Comparison of ENCODE assay signal across 8 cellular contexts in genomic region chr12:47715393-47715876, GRCh38. TPM values are rescaled to one million over a fixed set of nuclear protein-coding genes. Genes with fewer than 3 reads are reported as not detected.
A peak's percentile ranks its signal among the peaks of the same experiment; 100 is the strongest.
DNase-seq lines count a peak whose midpoint lies in the region; ATAC-seq, FAIRE-seq and TF ChIP-seq lines count a peak whose summit lies in the region.

No MANE protein-coding gene starts in this region.

- FAIRE-seq in GM18507 (lab: Jason Lieb, UNC): peak; percentile 88
- FAIRE-seq in HepG2 (lab: Jason Lieb, UNC): peak; percentile 88

- TF ChIP-seq CTCF in 22Rv1 (IDR thresholded peaks at IDR 0.05) (peak; percentile 96), choroid plexus epithelial cell (conservative IDR thresholded peaks at IDR 0.05; ENCODE audit: low read depth, low read length) (peak; percentile 82), HepG2 (CRISPR knock-in tag; IDR thresholded peaks at IDR 0.05) (peak; percentile 87)

- H3K4me1 ChIP-seq in HepG2 (ENCODE audit: insufficient read depth, low read length): peaks cover 12% of the 10 kb centered on the region

- TF ChIP-seq POLR2A in HepG2 (IDR thresholded peaks at IDR 0.05; ENCODE audit: insufficient read depth in 1 of 2, low read depth in 2 of 2, low read length in 2 of 2): no peak

- ATAC-seq in HG03280 (IDR thresholded peaks at IDR 0.05; ENCODE audit: unreplicated experiment) (peak; percentile 81), HepG2 (peak; percentile 75)

- no peak overlapping the region for H3K9ac ChIP-seq in HepG2 (ENCODE audit: insufficient read depth, low read depth, low read length)

- no peaks in the 10 kb centered on the region for H3K9me3 ChIP-seq in HepG2 (ENCODE audit: low read length)

- no peak overlapping the region for H2AFZ ChIP-seq in HepG2 (ENCODE audit: low read length)

- no peak overlapping the region for H3K4me2 ChIP-seq in HepG2 (ENCODE audit: low read depth, low read length)

- DNase-seq in GM18507 (ENCODE audit: extremely low spot score, insufficient read length, low read depth): peak; percentile 53
- peak; percentile 5 for DNase-seq in NCI-H345 treated with DMSO at 0.1 percent for 48 hours (lab: John Stamatoyannopoulos, UW; ENCODE audit: unreplicated experiment)
- peak; percentile 70 for DNase-seq in activated CD4-positive, alpha-beta T cell treated with anti-CD3 and anti-CD28 coated beads for 1 hour
- peak; percentile 78 for DNase-seq in choroid plexus epithelial cell (ENCODE audit: low read depth)
- DNase-seq in HepG2 (ENCODE audit: low spot score): peak; percentile 76
- DNase-seq in stimulated activated CD4-positive, alpha-beta T cell treated with anti-CD3 and anti-CD28 coated beads, Interleukin-4, amount 100 ng/mL, for 4 hours: peak; percentile 71 to 72

- TF ChIP-seq RAD21 in HepG2 (CRISPR knock-in tag; IDR thresholded peaks at IDR 0.05): peak; percentile 62

- H3K27me3 ChIP-seq in HepG2 (ENCODE audit: control insufficient read depth in 1 of 2, insufficient read depth in 2 of 2, low read length in 2 of 2): no peaks in the 10 kb centered on the region; a peak in 1 of 5 replicates

- H3K4me3 ChIP-seq in choroid plexus epithelial cell (ENCODE audit: low read depth, low read length): peak overlapping the region; percentile 32
- H3K4me3 ChIP-seq in HepG2 (replicated peaks in 1 of 3; ENCODE audit: insufficient read depth in 1 of 3, low read depth in 2 of 3, low read length in 3 of 3): no peak overlapping the region

- intact Hi-C loops in HepG2 (cut with micrococcal nuclease; ENCODE audit: unreplicated experiment): loop anchor here (1.0 kb wide), 2 partner anchors 64 to 123 kb away; no protein-coding TSS in a partner anchor

- CTCF ChIA-PET in HepG2 (lab: Yijun Ruan, JAX; ENCODE audit: low intra/inter-chr PET ratio, low total read pairs): interaction anchor here (1.2 to 3.9 kb wide), 7 partner anchors 27 to 122 kb away, joined by 3 to 56 read pairs (median 5); no protein-coding TSS in a partner anchor

- in situ Hi-C loops in HepG2 (cut with HindIII; ENCODE audit: extremely low pct_ligation_motif_present, low pct_unique_long_range_greater_than_20kb): loop anchor here (5.0 kb wide), 1 partner anchor 122 kb away; no protein-coding TSS in a partner anchor

- H3K36me3 ChIP-seq in HepG2 (replicated peaks in 1 of 2; ENCODE audit: control insufficient read depth in 1 of 2, insufficient read depth in 2 of 2, low read length in 2 of 2): no peaks in the 10 kb centered on the region

- no peaks in the 10 kb centered on the region for H4K20me1 ChIP-seq in HepG2 (ENCODE audit: insufficient read depth, low read length)

- H3K27ac ChIP-seq in 22Rv1 (peak overlapping the region; percentile 65), HepG2 (ENCODE audit: extremely low read length, insufficient read depth, low read length) (no peak overlapping the region)

- BruUV-seq in HepG2 (replicated peaks; lab: Mats Ljungman, UMichigan): no TSS peak

- H3K79me2 ChIP-seq in HepG2 (ENCODE audit: insufficient read depth, low read length): no peaks in the 10 kb centered on the region

- TF ChIP-seq EP300 in HepG2 (IDR thresholded peaks at IDR 0.05; ENCODE audit: low read depth in 2 of 2, low read length in 2 of 2) (no peak), HepG2 (CRISPR knock-in tag; IDR thresholded peaks at IDR 0.05; ENCODE audit: borderline replicate concordance) (no peak)

- POLR2A ChIA-PET in HepG2 (lab: Yijun Ruan, JAX): no interaction called here

- 13% methylated on average over 8 of the region's 10 CpGs for WGBS in HepG2 (ENCODE audit: low lambda C conversion rate)

RNA-seq across cellular contexts. Expression of gene RPAP3, which starts 9.6 kb away (rescaled TPM):
- total RNA-seq in HepG2 (2016; rRNA removed; fragmentation: Illumina TruSeq; extraction: Trizol): 32.8 and 54.2 TPM in 2 replicates
- 1.8 and 2.4 TPM in 2 replicates for total RNA-seq in HepG2 (2016; cell fraction: cytosol; rRNA removed; fragmentation: Illumina TruSeq; extraction: Trizol; ENCODE audit: low read depth)
- total RNA-seq in HepG2 (2016; cell fraction: insoluble cytoplasmic fraction; rRNA removed; fragmentation: Illumina TruSeq; extraction: Trizol): 32.6 and 56.0 TPM in 2 replicates
- total RNA-seq in HepG2 (2016; cell fraction: membrane; rRNA removed; fragmentation: Illumina TruSeq; extraction: Trizol): 6.0 and 7.0 TPM in 2 replicates
- total RNA-seq in HepG2 (2016; cell fraction: nucleus; rRNA removed; fragmentation: Illumina TruSeq; extraction: Trizol): 20.5 and 22.8 TPM in 2 replicates
- 6.0 and 8.8 TPM in 2 replicates for polyA plus RNA-seq in HepG2 (2011; rRNA removed)
- polyA plus RNA-seq in HepG2 (2011; cell fraction: cytosol; rRNA removed): 2.6 and 4.0 TPM in 2 replicates
- polyA plus RNA-seq in HepG2 (2011; cell fraction: nucleus; rRNA removed): 2.1 and 4.0 TPM in 2 replicates
- 12.7 and 13.8 TPM in 2 replicates for polyA plus RNA-seq in HepG2 (2012)
- 1.9 and 2.4 TPM in 2 replicates for polyA plus RNA-seq in HepG2 (2016; cell fraction: cytosol; fragmentation: Illumina TruSeq; extraction: Trizol; ENCODE audit: low read depth)
- 54.9 and 56.4 TPM in 2 replicates for polyA plus RNA-seq in HepG2 (2016; cell fraction: insoluble cytoplasmic fraction; fragmentation: Illumina TruSeq; extraction: Trizol; ENCODE audit: low read depth)
- polyA plus RNA-seq in HepG2 (2016; cell fraction: membrane; fragmentation: Illumina TruSeq; extraction: Trizol; ENCODE audit: low read depth): 4.1 and 4.9 TPM in 2 replicates
- 28.1 and 29.6 TPM in 2 replicates for polyA plus RNA-seq in HepG2 (2016; cell fraction: nucleus; fragmentation: Illumina TruSeq; extraction: Trizol; ENCODE audit: insufficient read depth, low read depth)
- polyA minus RNA-seq in HepG2 (2011; rRNA and poly(A)+ RNA removed; ENCODE audit: low replicate concordance): 1.6 and 3.1 TPM in 2 replicates
- polyA minus RNA-seq in HepG2 (2011; cell fraction: cytosol; rRNA and poly(A)+ RNA removed): 6.3 and 6.5 TPM in 2 replicates
- polyA minus RNA-seq in HepG2 (2011; cell fraction: nucleus; rRNA and poly(A)+ RNA removed): 25.4 and 29.5 TPM in 2 replicates

RNA-seq across cellular contexts. Expression of gene ENDOU, which starts 9.9 kb away (rescaled TPM):
- not detected in 2 replicates for total RNA-seq in HepG2 (2016; rRNA removed; fragmentation: Illumina TruSeq; extraction: Trizol)
- not detected in 2 replicates for total RNA-seq in HepG2 (2016; cell fraction: cytosol; rRNA removed; fragmentation: Illumina TruSeq; extraction: Trizol; ENCODE audit: low read depth)
- not detected in 2 replicates for total RNA-seq in HepG2 (2016; cell fraction: insoluble cytoplasmic fraction; rRNA removed; fragmentation: Illumina TruSeq; extraction: Trizol)
- not detected in 2 replicates for total RNA-seq in HepG2 (2016; cell fraction: membrane; rRNA removed; fragmentation: Illumina TruSeq; extraction: Trizol)
- total RNA-seq in HepG2 (2016; cell fraction: nucleus; rRNA removed; fragmentation: Illumina TruSeq; extraction: Trizol): not detected in 2 replicates
- polyA plus RNA-seq in HepG2 (2011; rRNA removed): not detected in 2 replicates
- not detected in 2 replicates for polyA plus RNA-seq in HepG2 (2011; cell fraction: cytosol; rRNA removed)
- not detected in 2 replicates for polyA plus RNA-seq in HepG2 (2011; cell fraction: nucleus; rRNA removed)
- not detected in 2 replicates for polyA plus RNA-seq in HepG2 (2012)
- polyA plus RNA-seq in HepG2 (2016; cell fraction: cytosol; fragmentation: Illumina TruSeq; extraction: Trizol; ENCODE audit: low read depth): not detected in 2 replicates
- not detected in 2 replicates for polyA plus RNA-seq in HepG2 (2016; cell fraction: insoluble cytoplasmic fraction; fragmentation: Illumina TruSeq; extraction: Trizol; ENCODE audit: low read depth)
- polyA plus RNA-seq in HepG2 (2016; cell fraction: membrane; fragmentation: Illumina TruSeq; extraction: Trizol; ENCODE audit: low read depth): not detected in 2 replicates
- not detected in 2 replicates for polyA plus RNA-seq in HepG2 (2016; cell fraction: nucleus; fragmentation: Illumina TruSeq; extraction: Trizol; ENCODE audit: insufficient read depth, low read depth)
- polyA minus RNA-seq in HepG2 (2011; rRNA and poly(A)+ RNA removed; ENCODE audit: low replicate concordance): not detected in 2 replicates
- not detected in 2 replicates for polyA minus RNA-seq in HepG2 (2011; cell fraction: cytosol; rRNA and poly(A)+ RNA removed)
- polyA minus RNA-seq in HepG2 (2011; cell fraction: nucleus; rRNA and poly(A)+ RNA removed): not detected in 2 replicates

RNA-seq across cellular contexts. Expression of gene RAPGEF3, which starts 43.2 kb away (rescaled TPM):
- 0.07 TPM in 1 of 2 replicates, not detected in the other for total RNA-seq in HepG2 (2016; rRNA removed; fragmentation: Illumina TruSeq; extraction: Trizol)
- not detected in 2 replicates for total RNA-seq in HepG2 (2016; cell fraction: cytosol; rRNA removed; fragmentation: Illumina TruSeq; extraction: Trizol; ENCODE audit: low read depth)
- 0.09 TPM in 1 of 2 replicates, not detected in the other for total RNA-seq in HepG2 (2016; cell fraction: insoluble cytoplasmic fraction; rRNA removed; fragmentation: Illumina TruSeq; extraction: Trizol)
- total RNA-seq in HepG2 (2016; cell fraction: membrane; rRNA removed; fragmentation: Illumina TruSeq; extraction: Trizol): 0.03 TPM in 1 of 2 replicates, not detected in the other
- total RNA-seq in HepG2 (2016; cell fraction: nucleus; rRNA removed; fragmentation: Illumina TruSeq; extraction: Trizol): 0.40 TPM in 1 of 2 replicates, not detected in the other
- 0.07 and 0.37 TPM in 2 replicates for polyA plus RNA-seq in HepG2 (2011; rRNA removed)
- polyA plus RNA-seq in HepG2 (2011; cell fraction: cytosol; rRNA removed): 0.05 and 0.13 TPM in 2 replicates
- polyA plus RNA-seq in HepG2 (2011; cell fraction: nucleus; rRNA removed): 0.56 and 0.95 TPM in 2 replicates
- 0.11 and 0.16 TPM in 2 replicates for polyA plus RNA-seq in HepG2 (2012)
- polyA plus RNA-seq in HepG2 (2016; cell fraction: cytosol; fragmentation: Illumina TruSeq; extraction: Trizol; ENCODE audit: low read depth): not detected in 2 replicates
- polyA plus RNA-seq in HepG2 (2016; cell fraction: insoluble cytoplasmic fraction; fragmentation: Illumina TruSeq; extraction: Trizol; ENCODE audit: low read depth): 0.17 TPM in 1 of 2 replicates, not detected in the other
- polyA plus RNA-seq in HepG2 (2016; cell fraction: membrane; fragmentation: Illumina TruSeq; extraction: Trizol; ENCODE audit: low read depth): not detected in 2 replicates
- polyA plus RNA-seq in HepG2 (2016; cell fraction: nucleus; fragmentation: Illumina TruSeq; extraction: Trizol; ENCODE audit: insufficient read depth, low read depth): 0.63 TPM in 1 of 2 replicates, not detected in the other
- polyA minus RNA-seq in HepG2 (2011; rRNA and poly(A)+ RNA removed; ENCODE audit: low replicate concordance): 0.28 and 2.0 TPM in 2 replicates
- not detected in 2 replicates for polyA minus RNA-seq in HepG2 (2011; cell fraction: cytosol; rRNA and poly(A)+ RNA removed)
- 0.13 and 1.1 TPM in 2 replicates for polyA minus RNA-seq in HepG2 (2011; cell fraction: nucleus; rRNA and poly(A)+ RNA removed)

RNA-seq across cellular contexts. Expression of gene SLC48A1, which starts 57.6 kb away (rescaled TPM):
- 2.6 and 3.7 TPM in 2 replicates for total RNA-seq in HepG2 (2016; rRNA removed; fragmentation: Illumina TruSeq; extraction: Trizol)
- 2.3 and 3.1 TPM in 2 replicates for total RNA-seq in HepG2 (2016; cell fraction: cytosol; rRNA removed; fragmentation: Illumina TruSeq; extraction: Trizol; ENCODE audit: low read depth)
- 2.3 and 3.4 TPM in 2 replicates for total RNA-seq in HepG2 (2016; cell fraction: insoluble cytoplasmic fraction; rRNA removed; fragmentation: Illumina TruSeq; extraction: Trizol)
- total RNA-seq in HepG2 (2016; cell fraction: membrane; rRNA removed; fragmentation: Illumina TruSeq; extraction: Trizol): 5.0 and 6.3 TPM in 2 replicates
- 2.5 and 2.6 TPM in 2 replicates for total RNA-seq in HepG2 (2016; cell fraction: nucleus; rRNA removed; fragmentation: Illumina TruSeq; extraction: Trizol)
- polyA plus RNA-seq in HepG2 (2011; rRNA removed): 2.2 and 3.1 TPM in 2 replicates
- polyA plus RNA-seq in HepG2 (2011; cell fraction: cytosol; rRNA removed): 2.4 and 2.6 TPM in 2 replicates
- polyA plus RNA-seq in HepG2 (2011; cell fraction: nucleus; rRNA removed): 3.1 and 4.1 TPM in 2 replicates
- polyA plus RNA-seq in HepG2 (2012): 2.1 and 3.5 TPM in 2 replicates
- polyA plus RNA-seq in HepG2 (2016; cell fraction: cytosol; fragmentation: Illumina TruSeq; extraction: Trizol; ENCODE audit: low read depth): 3.8 and 3.9 TPM in 2 replicates
- 2.6 and 3.2 TPM in 2 replicates for polyA plus RNA-seq in HepG2 (2016; cell fraction: insoluble cytoplasmic fraction; fragmentation: Illumina TruSeq; extraction: Trizol; ENCODE audit: low read depth)
- polyA plus RNA-seq in HepG2 (2016; cell fraction: membrane; fragmentation: Illumina TruSeq; extraction: Trizol; ENCODE audit: low read depth): 6.3 and 6.9 TPM in 2 replicates
- 5.6 and 6.3 TPM in 2 replicates for polyA plus RNA-seq in HepG2 (2016; cell fraction: nucleus; fragmentation: Illumina TruSeq; extraction: Trizol; ENCODE audit: insufficient read depth, low read depth)
- polyA minus RNA-seq in HepG2 (2011; rRNA and poly(A)+ RNA removed; ENCODE audit: low replicate concordance): 5.7 and 45.5 TPM in 2 replicates
- 1.5 and 2.1 TPM in 2 replicates for polyA minus RNA-seq in HepG2 (2011; cell fraction: cytosol; rRNA and poly(A)+ RNA removed)
- 1.7 and 2.8 TPM in 2 replicates for polyA minus RNA-seq in HepG2 (2011; cell fraction: nucleus; rRNA and poly(A)+ RNA removed)

Comparison
In these comparisons a context has a peak if more than half of its experiments do, and no peak if none do; other contexts are left out.
1. DNase-seq: peak in every context shown above with its lines; median percentile 78 in choroid plexus epithelial cell; 76 in HepG2; 72 in stimulated activated CD4-positive, alpha-beta T cell treated with anti-CD3 and anti-CD28 coated beads, Interleukin-4, amount 100 ng/mL, for 4 hours; 70 in activated CD4-positive, alpha-beta T cell treated with anti-CD3 and anti-CD28 coated beads for 1 hour; 53 in GM18507; 5 in NCI-H345 treated with DMSO at 0.1 percent for 48 hours.